ENCODE assay signal across 25 cellular contexts in the genomic region with DNA sequence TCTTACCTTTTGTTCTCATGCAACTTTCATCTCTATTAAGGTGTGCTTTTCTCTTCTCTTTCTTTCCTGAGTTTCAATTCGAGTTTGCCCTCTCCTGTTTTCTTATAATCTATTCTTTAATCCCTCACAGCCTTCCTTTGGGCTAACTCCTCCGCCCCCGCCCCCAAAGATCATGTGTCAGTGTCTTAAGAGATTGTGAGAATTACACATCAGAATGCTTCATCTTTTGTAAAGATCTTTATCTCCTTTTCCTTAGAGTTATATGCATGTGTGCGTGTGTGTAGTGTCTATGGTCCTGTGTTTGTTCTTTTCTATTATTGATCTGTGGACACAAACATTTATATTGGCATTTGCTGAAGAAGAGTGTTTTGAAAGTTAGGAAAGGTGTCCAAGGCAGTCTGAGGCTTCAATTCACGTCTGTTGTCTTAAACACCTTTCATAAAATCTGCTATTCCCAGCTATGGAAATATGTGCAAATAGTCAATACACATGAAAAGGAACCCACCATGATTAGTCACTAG. TPM values are rescaled to one million over a fixed set of nuclear protein-coding genes. Genes with fewer than 3 reads are reported as not detected.
DNase-seq lines count a peak whose midpoint lies in the region; ATAC-seq, FAIRE-seq and TF ChIP-seq lines count a peak whose summit lies in the region.
"Had no signal": no experiment of that assay in that cellular context is flagged by ENCODE, and none has a peak within 500 bp of the region (broad histone marks: within the 10 kb centered on the region; RNA-seq: fewer than 3 reads in every experiment).

No MANE protein-coding gene starts in this region.

- H3K56ac ChIP-seq in H1 (replicated peaks; ENCODE audit: insufficient read length, low read depth, low read length) = no peak overlapping the region

- H3K4me1 ChIP-seq in HEK293 (ENCODE audit: control insufficient read depth, insufficient read depth, low read length) = peaks cover 27% of the 10 kb centered on the region
- H3K4me1 ChIP-seq in H1 (replicated peaks in 1 of 4; ENCODE audit: control insufficient read depth in 3 of 4, insufficient read depth in 4 of 4, low read length in 3 of 4) = peaks cover 6 to 9% (median 8%) of the 10 kb centered on the region in 4 experiments
- H3K4me1 ChIP-seq in SK-N-SH (ENCODE audit: control insufficient read depth in 1 of 2, insufficient read depth in 2 of 2, low read depth in 1 of 2, low read length in 1 of 2) = peaks cover under 1 to 8% of the 10 kb centered on the region in 2 experiments; a peak in 3 of 4 replicates

- H3K9me3 Mint-ChIP-seq in stimulated activated memory B cell treated with anti-CD40 and anti-IgM and Interleukin-4, amounts not matched to agents 10 μg/mL and 1 μg/mL and 100 μg/mL, for 72 hours = peaks cover 2% of the 10 kb centered on the region
- H3K9me3 Mint-ChIP-seq: H9 had no signal

- H3K79me1 ChIP-seq in H1 (ENCODE audit: low read depth, low read length) = no peaks in the 10 kb centered on the region

- peak; percentile 13 for DNase-seq in activated CD4-positive, alpha-beta T cell treated with anti-CD3 and anti-CD28 coated beads for 48 hours
- DNase-seq in activated CD4-positive, alpha-beta T cell treated with anti-CD3 and anti-CD28 coated beads, Interleukin-2, amount 50 U/mL, for 1 hour = no peak
- no peak for DNase-seq in H1 (ENCODE audit: low read depth in 1 of 2, low spot score in 2 of 2)
- DNase-seq in SK-N-SH = no peak
- no peak for DNase-seq in DMS79 treated with DMSO at 0.1 percent for 48 hours (lab: John Stamatoyannopoulos, UW)
- DNase-seq: Calu3; CD8-positive, alpha-beta memory T cell; DMS153; GDM1; H9; MV-4-11; NCI-H1105 treated with DMSO at 0.1 percent for 48 hours; NCI-H1694; NCI-H2081; NCI-H2171; NCI-H345; NCI-H524; RPMI8226; SIG-M5 had no signal

- H4K8ac ChIP-seq in H1 (ENCODE audit: extremely low read depth, insufficient read depth, low read length) = no peak overlapping the region

- no peak overlapping the region for H2AK5ac ChIP-seq in H1 (ENCODE audit: low read depth, low read length)

- H3K9me3 ChIP-seq in HEK293 (ENCODE audit: control insufficient read depth, insufficient read depth, low read depth, low read length) = no peaks in the 10 kb centered on the region
- H3K9me3 ChIP-seq in H1 (ENCODE audit: insufficient read depth in 2 of 2, low read depth in 1 of 2, low read length in 1 of 2) = no peaks in the 10 kb centered on the region
- H3K9me3 ChIP-seq in SK-N-SH = no peaks in the 10 kb centered on the region

- H2BK15ac ChIP-seq in H1 (ENCODE audit: low read length) = no peak overlapping the region

- no peak overlapping the region for H3K14ac ChIP-seq in H1 (ENCODE audit: insufficient read length)

- H3K27me3 ChIP-seq in H1 (replicated peaks in 1 of 4; ENCODE audit: control insufficient read depth in 3 of 4, extremely low read depth in 1 of 4, insufficient read depth in 3 of 4, low read length in 3 of 4) (no peaks in the 10 kb centered on the region; a peak in 2 of 7 replicates), SK-N-SH (ENCODE audit: insufficient read depth) (no peaks in the 10 kb centered on the region)

- TF ChIP-seq EP300 in H1 (IDR thresholded peaks at IDR 0.05; ENCODE audit: borderline replicate concordance in 1 of 2, low read depth in 2 of 2, low read length in 2 of 2) (no peak), SK-N-SH (IDR thresholded peaks at IDR 0.05; ENCODE audit: borderline replicate concordance in 1 of 2, low read depth in 1 of 2, low read length in 1 of 2) (no peak)

- no peak overlapping the region for H3K18ac ChIP-seq in H1 (ENCODE audit: extremely low read depth, low read length)

- H2AFZ ChIP-seq in H1 (ENCODE audit: low read length) (no peak overlapping the region), SK-N-SH (ENCODE audit: low read depth) (no peak overlapping the region)

- H4K91ac ChIP-seq in H1 (replicated peaks; ENCODE audit: insufficient read length, low read length) = no peak overlapping the region

- H4K5ac ChIP-seq in H1 (ENCODE audit: insufficient read length, low read depth, low read length) = no peak overlapping the region

- H2BK120ac ChIP-seq in H1 (replicated peaks; ENCODE audit: low read depth, low read length) = peak overlapping the region; percentile 54

- no peak overlapping the region for H3K4ac ChIP-seq in H1 (replicated peaks; ENCODE audit: insufficient read length, low read depth, low read length)

- no peak overlapping the region for H3K4me3 ChIP-seq in HEK293 (ENCODE audit: low read depth, low read length)
- H3K4me3 ChIP-seq in H1 (ENCODE audit: extremely low read depth in 1 of 4, insufficient read depth in 2 of 4, low read depth in 3 of 4, low read length in 4 of 4) = no peak overlapping the region
- no peak overlapping the region for H3K4me3 ChIP-seq in SK-N-SH (ENCODE audit: low read depth in 2 of 2, low read length in 1 of 2)

- ATAC-seq in stimulated activated memory B cell treated with anti-CD40 and anti-IgM and Interleukin-4, amounts not matched to agents 10 μg/mL and 1 μg/mL and 100 μg/mL, for 72 hours = no peak
- ATAC-seq in HG03354 (IDR thresholded peaks at IDR 0.05; ENCODE audit: poor library complexity, severe bottlenecking, unreplicated experiment) = no peak
- ATAC-seq: SK-N-SH treated with all-trans-retinoic acid at 6 μM for 48 hours had no signal

- H3K27ac Mint-ChIP-seq in stimulated activated memory B cell treated with anti-CD40 and anti-IgM and Interleukin-4, amounts not matched to agents 10 μg/mL and 1 μg/mL and 100 μg/mL, for 72 hours = peak overlapping the region; percentile 1
- H3K27ac Mint-ChIP-seq: CD8-positive, alpha-beta memory T cell; H9 had no signal

- H3K9me2 ChIP-seq in SK-N-SH = no peaks in the 10 kb centered on the region

- H4K20me1 ChIP-seq in H1 (replicated peaks in 1 of 2; ENCODE audit: control insufficient read depth in 1 of 2, insufficient read depth in 2 of 2, low read length in 2 of 2) (no peaks in the 10 kb centered on the region), SK-N-SH (ENCODE audit: insufficient read depth) (no peaks in the 10 kb centered on the region)

- no peaks in the 10 kb centered on the region for H3F3A ChIP-seq in SK-N-SH (replicated peaks; ENCODE audit: insufficient read depth)

- H3K36me3 ChIP-seq in HEK293 (ENCODE audit: control insufficient read depth in 2 of 2, insufficient read depth in 1 of 2, low read length in 2 of 2) (no peaks in the 10 kb centered on the region), H1 (ENCODE audit: control insufficient read depth in 2 of 4, insufficient read depth in 4 of 4, low read length in 3 of 4) (no peaks in the 10 kb centered on the region), SK-N-SH (replicated peaks in 1 of 2; ENCODE audit: control insufficient read depth in 1 of 2, insufficient read depth in 2 of 2, low read length in 1 of 2) (no peaks in the 10 kb centered on the region)

- peaks cover 13% of the 10 kb centered on the region for H3K4me1 Mint-ChIP-seq in stimulated activated memory B cell treated with anti-CD40 and anti-IgM and Interleukin-4, amounts not matched to agents 10 μg/mL and 1 μg/mL and 100 μg/mL, for 72 hours

- no peak overlapping the region for H3K9ac ChIP-seq in H1 (replicated peaks in 1 of 4; ENCODE audit: extremely low read depth in 1 of 4, low read depth in 3 of 4, low read length in 3 of 4)
- no peak overlapping the region for H3K9ac ChIP-seq in SK-N-SH

- no peaks in the 10 kb centered on the region for H3K79me2 ChIP-seq in H1 (ENCODE audit: control insufficient read depth in 1 of 2, insufficient read depth in 2 of 2, low read length in 2 of 2)
- no peaks in the 10 kb centered on the region for H3K79me2 ChIP-seq in SK-N-SH (ENCODE audit: insufficient read depth)

- no peak overlapping the region for H2BK5ac ChIP-seq in H1 (ENCODE audit: low read depth, low read length)

- H3K27me3 Mint-ChIP-seq in stimulated activated memory B cell treated with anti-CD40 and anti-IgM and Interleukin-4, amounts not matched to agents 10 μg/mL and 1 μg/mL and 100 μg/mL, for 72 hours = no peaks in the 10 kb centered on the region

- H3K23me2 ChIP-seq in H1 (ENCODE audit: low read depth, low read length) = no peaks in the 10 kb centered on the region

- H3K4me2 ChIP-seq in H1 (ENCODE audit: insufficient read depth in 1 of 2, low read depth in 2 of 2, low read length in 2 of 2) (no peak overlapping the region), SK-N-SH (no peak overlapping the region)

- TF ChIP-seq RAD21 in H1 (IDR thresholded peaks at IDR 0.05 in 1 of 2, conservative IDR thresholded peaks at IDR 0.05 in 1 of 2; ENCODE audit: low read depth in 2 of 2, low read length in 2 of 2) (no peak), SK-N-SH (IDR thresholded peaks at IDR 0.05; ENCODE audit: low read length) (no peak)

- no peak for FAIRE-seq in H1 (lab: Jason Lieb, UNC)

- POLR2A ChIA-PET in HEK293 (lab: Yijun Ruan, JAX) = no interaction called here
- POLR2A ChIA-PET in H1 (lab: Charles Lee; ENCODE audit: partially characterized antibody) = no interaction called here
- POLR2A ChIA-PET in SK-N-SH (lab: Yijun Ruan, JAX) = no interaction called here

- no peak for TF ChIP-seq CTCF in HEK293 (tag by site-specific recombination; IDR thresholded peaks at IDR 0.05)
- no peak for TF ChIP-seq CTCF in H1 (IDR thresholded peaks at IDR 0.05; ENCODE audit: control extremely low read depth in 1 of 3, insufficient read depth in 1 of 3, low read depth in 1 of 3, low read length in 3 of 3)
- no peak for TF ChIP-seq CTCF in SK-N-SH (IDR thresholded peaks at IDR 0.05)

- no peak overlapping the region for H3K4me3 Mint-ChIP-seq in stimulated activated memory B cell treated with anti-CD40 and anti-IgM and Interleukin-4, amounts not matched to agents 10 μg/mL and 1 μg/mL and 100 μg/mL, for 72 hours
- H3K4me3 Mint-ChIP-seq: CD8-positive, alpha-beta memory T cell; H9; IgD-negative memory B cell had no signal

- WGBS in H1 (ENCODE audit: extremely low coverage in 1 of 2, insufficient coverage in 1 of 2, insufficient read length in 1 of 2, insufficient replicate concordance in 2 of 2, low coverage in 1 of 2, low lambda C conversion rate in 2 of 2, missing lambda C conversion rate in 1 of 2), 2 experiments = 69% methylated on average over 5 of the region's 5 CpGs; no CpG with 5 or more reads in 1 of the 2 experiments
- WGBS in SK-N-SH (ENCODE audit: low lambda C conversion rate) = 75% methylated on average over 5 of the region's 5 CpGs

- H3K36me3 Mint-ChIP-seq in stimulated activated memory B cell treated with anti-CD40 and anti-IgM and Interleukin-4, amounts not matched to agents 10 μg/mL and 1 μg/mL and 100 μg/mL, for 72 hours = no peaks in the 10 kb centered on the region
- H3K36me3 Mint-ChIP-seq: CD8-positive, alpha-beta memory T cell; IgD-negative memory B cell had no signal

- H3K23ac ChIP-seq in H1 (ENCODE audit: insufficient read length) = no peak overlapping the region

- CTCF ChIA-PET in HEK293 (lab: Yijun Ruan, JAX) = interaction anchor here (0.7 to 2.7 kb wide), 6 partner anchors 11 to 279 kb away, joined by 3 to 10 read pairs (median 4); no protein-coding TSS in a partner anchor
- CTCF ChIA-PET in H1 (lab: Charles Lee; ENCODE audit: partially characterized antibody) = interaction anchor here (0.9 to 8.0 kb wide), 7 partner anchors 11 to 129 kb away, joined by 3 to 56 read pairs (median 4); a partner anchor contains a TSS
- CTCF ChIA-PET in SK-N-SH (lab: Yijun Ruan, JAX) = interaction anchor here (0.9 to 1.6 kb wide), 2 partner anchors 124 to 129 kb away, joined by 3 read pairs; no protein-coding TSS in a partner anchor

- TF ChIP-seq POLR2A in H1 (IDR thresholded peaks at IDR 0.05; ENCODE audit: control extremely low read depth in 1 of 2, low read depth in 2 of 2, low read length in 2 of 2) = no peak

- no peak overlapping the region for H2BK20ac ChIP-seq in H1 (ENCODE audit: low read length)

- H3K27ac ChIP-seq in HEK293 (ENCODE audit: extremely low read depth, low read depth, low read length) = no peak overlapping the region
- H3K27ac ChIP-seq in H1 (ENCODE audit: low read depth, low read length) = no peak overlapping the region
- H3K27ac ChIP-seq in SK-N-SH (ENCODE audit: low read depth in 2 of 2, low read length in 1 of 2) = no peak overlapping the region
- H3K27ac ChIP-seq: C4-2B had no signal

- H2BK12ac ChIP-seq in H1 (ENCODE audit: low read depth, low read length) = no peak overlapping the region

RNA-seq across cellular contexts. Expression of a gene that starts 6.1 kb away (rescaled TPM):
- total RNA-seq in H1 (2021; fragmentation: NEBNext Ultra II Directional; extraction: Animal tissue kit (Norgen Biotek cat#: 25700)) = 70.7 and 72.9 TPM in 2 replicates
- polyA plus RNA-seq in H1 (2011; rRNA removed) (20.6 and 41.6 TPM in 2 replicates), SK-N-SH (2012; rRNA removed) (16.6 and 23.3 TPM in 2 replicates)
- 51.9 TPM for polyA plus RNA-seq in H1 (2011; cell fraction: cytosol; rRNA removed)
- polyA plus RNA-seq in H1 (2011; cell fraction: nucleus; rRNA removed) = 27.8 TPM
- 34.7 to 42.5 TPM (median 39.0 TPM) in 4 replicates for polyA plus RNA-seq in H1 (2012, experiment 1 of 2)
- polyA plus RNA-seq in H1 (2012, experiment 2 of 2) = 5.7 TPM
- polyA plus RNA-seq in H1 (2013, experiment 1 of 2) = 43.1 TPM
- polyA plus RNA-seq in H1 (2013, experiment 2 of 2) = 40.0 TPM
- 52.7 and 67.8 TPM in 2 replicates for polyA minus RNA-seq in H1 (2011; rRNA and poly(A)+ RNA removed)
- polyA minus RNA-seq in H1 (2011; cell fraction: cytosol; rRNA and poly(A)+ RNA removed) = 34.9 TPM
- 39.7 TPM for polyA minus RNA-seq in H1 (2011; cell fraction: nucleus; rRNA and poly(A)+ RNA removed)
- polyA plus RNA-seq in SK-N-SH (2012; cell fraction: cytosol; rRNA removed) = 19.0 and 20.2 TPM in 2 replicates
- polyA plus RNA-seq in SK-N-SH (2012; cell fraction: nucleus; rRNA removed) = 44.9 and 65.6 TPM in 2 replicates
